In the genomic region with DNA sequence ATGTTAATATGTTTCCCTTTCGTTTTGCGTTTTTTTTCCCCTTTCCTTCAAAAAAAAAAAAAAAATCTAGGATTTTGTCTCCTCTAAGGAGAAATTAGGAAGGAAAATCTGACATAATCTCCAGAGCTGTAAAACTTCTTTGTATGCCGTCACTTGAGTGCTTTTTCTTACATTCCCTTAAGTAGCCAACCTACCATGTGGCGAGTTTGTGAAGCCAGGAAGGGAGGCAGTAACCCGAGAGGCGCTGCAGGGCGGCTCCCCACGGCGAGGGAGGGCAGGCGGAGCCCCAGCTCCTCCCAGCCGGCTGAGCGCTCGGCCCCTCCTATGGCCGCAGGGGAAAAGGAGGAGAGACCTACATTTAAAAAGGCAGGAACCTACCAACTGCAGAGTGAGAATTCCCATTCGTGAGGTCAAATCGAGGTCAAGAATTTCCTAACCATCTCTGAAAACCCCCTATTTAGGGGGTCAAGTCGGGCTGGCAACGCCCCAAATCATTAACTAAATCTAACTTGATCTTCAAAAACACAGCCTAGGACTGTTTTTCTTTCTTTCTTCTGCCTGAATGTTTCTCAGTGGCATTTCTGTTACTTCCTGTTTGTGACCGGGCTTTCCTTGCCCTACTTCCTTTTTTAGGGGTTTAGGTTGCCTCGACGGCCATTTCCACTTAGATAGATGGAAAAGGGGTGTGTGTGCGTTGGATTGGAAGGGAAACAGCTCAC, we compare ENCODE assay signal across 8 cellular contexts.
DNase-seq lines count a peak whose midpoint lies in the region; ATAC-seq and TF ChIP-seq lines count a peak whose summit lies in the region.

No MANE protein-coding gene starts in this region.

- TF ChIP-seq CTCF in AG10803 (conservative IDR thresholded peaks at IDR 0.05; ENCODE audit: low read length) (no peak), choroid plexus epithelial cell (conservative IDR thresholded peaks at IDR 0.05; ENCODE audit: low read depth, low read length) (no peak)

- DNase-seq in AG10803 (ENCODE audit: low read depth) = peak; percentile 97
- DNase-seq in NCI-H345 (lab: John Stamatoyannopoulos, UW) = peak; percentile 83
- peak; percentile 67 for DNase-seq in activated CD4-positive, CD25-positive, alpha-beta regulatory T cell treated with anti-CD3 and anti-CD28 coated beads, Interleukin-2, amount 50 U/mL, for 72 hours
- DNase-seq in choroid plexus epithelial cell (ENCODE audit: low read depth) = peak; percentile 99
- peak; percentile 83 for DNase-seq in kidney glomerular epithelial cell (lab: John Stamatoyannopoulos, UW)
- DNase-seq in stimulated activated CD4-positive, alpha-beta T cell treated with anti-CD3 and anti-CD28 coated beads, Interleukin-15, amount 100 ng/mL, for 24 hours = peak; percentile 84

- H3K4me3 ChIP-seq in AG10803 (ENCODE audit: low read length) = peak overlapping the region; percentile 26
- peak overlapping the region; percentile 32 for H3K4me3 ChIP-seq in choroid plexus epithelial cell (ENCODE audit: low read depth, low read length)

- ATAC-seq in GM19025 (IDR thresholded peaks at IDR 0.05; ENCODE audit: low read depth, unreplicated experiment) (peak; percentile 95), HG03175 (IDR thresholded peaks at IDR 0.05; ENCODE audit: unreplicated experiment) (peak; percentile 90)

Comparison
In these comparisons a context has a peak if more than half of its experiments do, and no peak if none do; other contexts are left out.
1. Peak in every context shown above with its lines: DNase-seq, ATAC-seq and H3K4me3 ChIP-seq.